Comparison of ENCODE assay signal across 1 cellular context in the genomic region with DNA sequence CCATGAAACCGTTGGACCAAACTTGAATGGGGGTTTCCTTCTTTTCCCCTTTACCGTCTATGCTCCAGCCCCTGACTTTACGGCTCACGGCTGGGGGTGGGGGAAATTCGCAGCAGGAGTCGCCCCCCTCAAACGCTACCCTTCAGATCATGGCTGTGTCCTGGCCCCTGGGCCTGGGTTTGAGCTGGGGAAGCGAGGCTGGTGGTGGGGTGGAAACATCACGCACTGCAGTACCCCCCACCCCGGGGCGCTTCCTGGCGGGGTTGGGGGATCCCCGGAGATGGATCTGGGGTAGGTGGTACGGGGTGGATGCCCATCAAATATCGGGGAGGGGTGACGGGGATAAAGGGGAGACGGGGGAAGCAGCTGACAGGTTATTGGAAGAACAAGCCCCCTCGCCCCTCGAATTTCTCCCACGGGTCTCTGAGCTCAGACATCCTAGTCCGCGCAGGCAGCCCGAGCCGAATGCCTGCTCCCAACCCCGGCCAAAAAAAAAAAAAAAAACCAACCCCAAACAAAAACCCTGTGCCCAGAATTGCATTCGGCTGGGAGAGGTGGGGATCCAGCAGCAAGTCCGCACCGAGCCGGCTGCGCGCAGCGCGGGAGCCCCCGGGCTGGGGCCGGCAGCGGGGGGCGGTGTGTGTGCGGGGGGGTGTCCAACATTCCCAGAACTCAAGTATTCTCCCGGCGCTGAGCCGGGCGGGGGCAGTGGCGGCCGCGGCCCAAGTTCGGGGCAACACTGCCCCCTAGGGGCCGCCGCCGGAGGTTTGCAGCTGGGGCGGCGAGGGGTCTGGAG.
TF ChIP-seq lines count a peak whose summit lies in the region.

No MANE protein-coding gene starts in this region.

TF ChIP-seq in K562, 482 proteins besides CTCF, POLR2A, EP300 and RAD21 (continued from another document and continues in another):
- TF ChIP-seq, protein P1, sequence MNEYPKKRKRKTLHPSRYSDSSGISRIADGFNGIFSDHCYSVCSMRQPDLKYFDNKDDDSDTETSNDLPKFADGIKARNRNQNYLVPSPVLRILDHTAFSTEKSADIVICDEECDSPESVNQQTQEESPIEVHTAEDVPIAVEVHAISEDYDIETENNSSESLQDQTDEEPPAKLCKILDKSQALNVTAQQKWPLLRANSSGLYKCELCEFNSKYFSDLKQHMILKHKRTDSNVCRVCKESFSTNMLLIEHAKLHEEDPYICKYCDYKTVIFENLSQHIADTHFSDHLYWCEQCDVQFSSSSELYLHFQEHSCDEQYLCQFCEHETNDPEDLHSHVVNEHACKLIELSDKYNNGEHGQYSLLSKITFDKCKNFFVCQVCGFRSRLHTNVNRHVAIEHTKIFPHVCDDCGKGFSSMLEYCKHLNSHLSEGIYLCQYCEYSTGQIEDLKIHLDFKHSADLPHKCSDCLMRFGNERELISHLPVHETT (CRISPR knock-in tag; conservative IDR thresholded peaks at IDR 0.05 in 1 of 2, IDR thresholded peaks at IDR 0.05 in 1 of 2): no peak
- TF ChIP-seq CBX8 (IDR thresholded peaks at IDR 0.05; ENCODE audit: borderline replicate concordance, extremely low read depth, low read depth, low read length, poor library complexity, severe bottlenecking) (no peak), MAFF (IDR thresholded peaks at IDR 0.05; ENCODE audit: low read length) (no peak), MYC (IDR thresholded peaks at IDR 0.05; ENCODE audit: low read depth, low read length) (peak; percentile 66), MYC (CRISPR knock-in tag; IDR thresholded peaks at IDR 0.05; ENCODE audit: borderline replicate concordance, low read depth) (peak; percentile 63; the same call in 1 of the 2 replicates), ATF3 (IDR thresholded peaks at IDR 0.05) (no peak), ATF3 (CRISPR knock-in tag; conservative IDR thresholded peaks at IDR 0.05) (no peak), DMBX1 (CRISPR knock-in tag; IDR thresholded peaks at IDR 0.05; ENCODE audit: borderline replicate concordance) (peak; percentile 51; the same call in 1 of the 2 replicates), TEAD1 (CRISPR knock-in tag; IDR thresholded peaks at IDR 0.05) (peak in 1 of 2 experiments; percentile 47; a peak in 1 of 4 replicates), CBX3 (IDR thresholded peaks at IDR 0.05; ENCODE audit: borderline replicate concordance in 1 of 2, low read length in 2 of 2) (no peak), BRF1 (IDR thresholded peaks at IDR 0.05; ENCODE audit: borderline replicate concordance, extremely low read depth, insufficient read length) (no peak), HNRNPH1 (optimal IDR thresholded peaks at IDR 0.05; ENCODE audit: low read depth, low read length) (no peak), IRF2 (CRISPR knock-in tag; IDR thresholded peaks at IDR 0.05) (no peak), EP400 (IDR thresholded peaks at IDR 0.05) (peak; percentile 42; the same call in 1 of the 2 replicates), ZKSCAN3 (CRISPR knock-in tag; IDR thresholded peaks at IDR 0.05) (no peak), CBX5 (IDR thresholded peaks at IDR 0.05; ENCODE audit: borderline replicate concordance, low read depth) (no peak), PBX2 (CRISPR knock-in tag; IDR thresholded peaks at IDR 0.05; ENCODE audit: low read depth) (no peak), PBX2 (tag; conservative IDR thresholded peaks at IDR 0.05; ENCODE audit: low read depth) (no peak), ZNF583 (CRISPR knock-in tag; IDR thresholded peaks at IDR 0.05) (no peak), ZFPM2 (CRISPR knock-in tag; IDR thresholded peaks at IDR 0.05) (no peak), HDGF (IDR thresholded peaks at IDR 0.05) (no peak), GTF2A2 (tag; IDR thresholded peaks at IDR 0.05) (no peak), KAT8 (IDR thresholded peaks at IDR 0.05; ENCODE audit: low read depth) (no peak), ILF3 (IDR thresholded peaks at IDR 0.05; ENCODE audit: borderline replicate concordance) (no peak), ZNF384 (IDR thresholded peaks at IDR 0.05; ENCODE audit: low read depth, low read length) (peak; percentile 96), ZKSCAN8 (CRISPR knock-in tag; IDR thresholded peaks at IDR 0.05) (no peak), LEF1 (IDR thresholded peaks at IDR 0.05) (no peak), ZBTB17 (CRISPR knock-in tag; IDR thresholded peaks at IDR 0.05) (no peak), SP1 (CRISPR knock-in tag; IDR thresholded peaks at IDR 0.05) (no peak; the same call in 1 of the 2 replicates), PML (IDR thresholded peaks at IDR 0.05; ENCODE audit: low read length) (no peak; the same call in 1 of the 2 replicates), RNF2 (IDR thresholded peaks at IDR 0.05) (no peak), SIRT6 (IDR thresholded peaks at IDR 0.05; ENCODE audit: low read depth, low read length) (no peak), RBM22 (IDR thresholded peaks at IDR 0.05; ENCODE audit: low read depth, low read length, poor library complexity, severe bottlenecking) (peak; percentile 45), PRPF4 (IDR thresholded peaks at IDR 0.05; ENCODE audit: insufficient read depth, low read depth, low read length, poor library complexity, severe bottlenecking) (no peak), POLR2AphosphoS2 (IDR thresholded peaks at IDR 0.05; ENCODE audit: low read length) (no peak), ZNF239 (CRISPR knock-in tag; IDR thresholded peaks at IDR 0.05) (no peak), ZNF24 (IDR thresholded peaks at IDR 0.05) (peak; percentile 54; the same call in 1 of the 2 replicates), FOXJ2 (tag; IDR thresholded peaks at IDR 0.05) (no peak), ZNF408 (CRISPR knock-in tag; IDR thresholded peaks at IDR 0.05; ENCODE audit: low read depth) (no peak), MIER1 (IDR thresholded peaks at IDR 0.05; ENCODE audit: low read depth) (no peak), ATF7 (IDR thresholded peaks at IDR 0.05) (peak; percentile 51; the same call in 1 of the 2 replicates), ZSCAN32 (CRISPR knock-in tag; IDR thresholded peaks at IDR 0.05) (no peak)
- TF ChIP-seq, protein P2, sequence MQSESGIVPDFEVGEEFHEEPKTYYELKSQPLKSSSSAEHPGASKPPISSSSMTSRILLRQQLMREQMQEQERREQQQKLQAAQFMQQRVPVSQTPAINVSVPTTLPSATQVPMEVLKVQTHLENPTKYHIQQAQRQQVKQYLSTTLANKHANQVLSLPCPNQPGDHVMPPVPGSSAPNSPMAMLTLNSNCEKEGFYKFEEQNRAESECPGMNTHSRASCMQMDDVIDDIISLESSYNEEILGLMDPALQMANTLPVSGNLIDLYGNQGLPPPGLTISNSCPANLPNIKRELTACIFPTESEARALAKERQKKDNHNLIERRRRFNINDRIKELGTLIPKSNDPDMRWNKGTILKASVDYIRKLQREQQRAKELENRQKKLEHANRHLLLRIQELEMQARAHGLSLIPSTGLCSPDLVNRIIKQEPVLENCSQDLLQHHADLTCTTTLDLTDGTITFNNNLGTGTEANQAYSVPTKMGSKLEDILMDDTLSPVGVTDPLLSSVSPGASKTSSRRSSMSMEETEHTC (IDR thresholded peaks at IDR 0.05): no peak
- TF ChIP-seq, protein P3, sequence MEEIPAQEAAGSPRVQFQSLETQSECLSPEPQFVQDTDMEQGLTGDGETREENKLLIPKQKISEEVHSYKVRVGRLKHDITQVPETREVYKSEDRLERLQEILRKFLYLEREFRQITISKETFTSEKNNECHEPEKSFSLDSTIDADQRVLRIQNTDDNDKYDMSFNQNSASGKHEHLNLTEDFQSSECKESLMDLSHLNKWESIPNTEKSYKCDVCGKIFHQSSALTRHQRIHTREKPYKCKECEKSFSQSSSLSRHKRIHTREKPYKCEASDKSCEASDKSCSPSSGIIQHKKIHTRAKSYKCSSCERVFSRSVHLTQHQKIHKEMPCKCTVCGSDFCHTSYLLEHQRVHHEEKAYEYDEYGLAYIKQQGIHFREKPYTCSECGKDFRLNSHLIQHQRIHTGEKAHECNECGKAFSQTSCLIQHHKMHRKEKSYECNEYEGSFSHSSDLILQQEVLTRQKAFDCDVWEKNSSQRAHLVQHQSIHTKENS (CRISPR knock-in tag; IDR thresholded peaks at IDR 0.05): no peak
- TF ChIP-seq, protein P4, sequence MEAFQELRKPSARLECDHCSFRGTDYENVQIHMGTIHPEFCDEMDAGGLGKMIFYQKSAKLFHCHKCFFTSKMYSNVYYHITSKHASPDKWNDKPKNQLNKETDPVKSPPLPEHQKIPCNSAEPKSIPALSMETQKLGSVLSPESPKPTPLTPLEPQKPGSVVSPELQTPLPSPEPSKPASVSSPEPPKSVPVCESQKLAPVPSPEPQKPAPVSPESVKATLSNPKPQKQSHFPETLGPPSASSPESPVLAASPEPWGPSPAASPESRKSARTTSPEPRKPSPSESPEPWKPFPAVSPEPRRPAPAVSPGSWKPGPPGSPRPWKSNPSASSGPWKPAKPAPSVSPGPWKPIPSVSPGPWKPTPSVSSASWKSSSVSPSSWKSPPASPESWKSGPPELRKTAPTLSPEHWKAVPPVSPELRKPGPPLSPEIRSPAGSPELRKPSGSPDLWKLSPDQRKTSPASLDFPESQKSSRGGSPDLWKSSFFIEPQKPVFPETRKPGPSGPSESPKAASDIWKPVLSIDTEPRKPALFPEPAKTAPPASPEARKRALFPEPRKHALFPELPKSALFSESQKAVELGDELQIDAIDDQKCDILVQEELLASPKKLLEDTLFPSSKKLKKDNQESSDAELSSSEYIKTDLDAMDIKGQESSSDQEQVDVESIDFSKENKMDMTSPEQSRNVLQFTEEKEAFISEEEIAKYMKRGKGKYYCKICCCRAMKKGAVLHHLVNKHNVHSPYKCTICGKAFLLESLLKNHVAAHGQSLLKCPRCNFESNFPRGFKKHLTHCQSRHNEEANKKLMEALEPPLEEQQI (IDR thresholded peaks at IDR 0.05): no peak
- TF ChIP-seq, protein P5, sequence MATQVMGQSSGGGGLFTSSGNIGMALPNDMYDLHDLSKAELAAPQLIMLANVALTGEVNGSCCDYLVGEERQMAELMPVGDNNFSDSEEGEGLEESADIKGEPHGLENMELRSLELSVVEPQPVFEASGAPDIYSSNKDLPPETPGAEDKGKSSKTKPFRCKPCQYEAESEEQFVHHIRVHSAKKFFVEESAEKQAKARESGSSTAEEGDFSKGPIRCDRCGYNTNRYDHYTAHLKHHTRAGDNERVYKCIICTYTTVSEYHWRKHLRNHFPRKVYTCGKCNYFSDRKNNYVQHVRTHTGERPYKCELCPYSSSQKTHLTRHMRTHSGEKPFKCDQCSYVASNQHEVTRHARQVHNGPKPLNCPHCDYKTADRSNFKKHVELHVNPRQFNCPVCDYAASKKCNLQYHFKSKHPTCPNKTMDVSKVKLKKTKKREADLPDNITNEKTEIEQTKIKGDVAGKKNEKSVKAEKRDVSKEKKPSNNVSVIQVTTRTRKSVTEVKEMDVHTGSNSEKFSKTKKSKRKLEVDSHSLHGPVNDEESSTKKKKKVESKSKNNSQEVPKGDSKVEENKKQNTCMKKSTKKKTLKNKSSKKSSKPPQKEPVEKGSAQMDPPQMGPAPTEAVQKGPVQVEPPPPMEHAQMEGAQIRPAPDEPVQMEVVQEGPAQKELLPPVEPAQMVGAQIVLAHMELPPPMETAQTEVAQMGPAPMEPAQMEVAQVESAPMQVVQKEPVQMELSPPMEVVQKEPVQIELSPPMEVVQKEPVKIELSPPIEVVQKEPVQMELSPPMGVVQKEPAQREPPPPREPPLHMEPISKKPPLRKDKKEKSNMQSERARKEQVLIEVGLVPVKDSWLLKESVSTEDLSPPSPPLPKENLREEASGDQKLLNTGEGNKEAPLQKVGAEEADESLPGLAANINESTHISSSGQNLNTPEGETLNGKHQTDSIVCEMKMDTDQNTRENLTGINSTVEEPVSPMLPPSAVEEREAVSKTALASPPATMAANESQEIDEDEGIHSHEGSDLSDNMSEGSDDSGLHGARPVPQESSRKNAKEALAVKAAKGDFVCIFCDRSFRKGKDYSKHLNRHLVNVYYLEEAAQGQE (CRISPR knock-in tag; IDR thresholded peaks at IDR 0.05; ENCODE audit: low read depth): 0 out of 2 replicates have a peak, but pooled peaks have one; percentile 32
- TF ChIP-seq, protein P6, sequence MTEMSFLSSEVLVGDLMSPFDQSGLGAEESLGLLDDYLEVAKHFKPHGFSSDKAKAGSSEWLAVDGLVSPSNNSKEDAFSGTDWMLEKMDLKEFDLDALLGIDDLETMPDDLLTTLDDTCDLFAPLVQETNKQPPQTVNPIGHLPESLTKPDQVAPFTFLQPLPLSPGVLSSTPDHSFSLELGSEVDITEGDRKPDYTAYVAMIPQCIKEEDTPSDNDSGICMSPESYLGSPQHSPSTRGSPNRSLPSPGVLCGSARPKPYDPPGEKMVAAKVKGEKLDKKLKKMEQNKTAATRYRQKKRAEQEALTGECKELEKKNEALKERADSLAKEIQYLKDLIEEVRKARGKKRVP (CRISPR knock-in tag; IDR thresholded peaks at IDR 0.05): no peak
- TF ChIP-seq, protein P7, sequence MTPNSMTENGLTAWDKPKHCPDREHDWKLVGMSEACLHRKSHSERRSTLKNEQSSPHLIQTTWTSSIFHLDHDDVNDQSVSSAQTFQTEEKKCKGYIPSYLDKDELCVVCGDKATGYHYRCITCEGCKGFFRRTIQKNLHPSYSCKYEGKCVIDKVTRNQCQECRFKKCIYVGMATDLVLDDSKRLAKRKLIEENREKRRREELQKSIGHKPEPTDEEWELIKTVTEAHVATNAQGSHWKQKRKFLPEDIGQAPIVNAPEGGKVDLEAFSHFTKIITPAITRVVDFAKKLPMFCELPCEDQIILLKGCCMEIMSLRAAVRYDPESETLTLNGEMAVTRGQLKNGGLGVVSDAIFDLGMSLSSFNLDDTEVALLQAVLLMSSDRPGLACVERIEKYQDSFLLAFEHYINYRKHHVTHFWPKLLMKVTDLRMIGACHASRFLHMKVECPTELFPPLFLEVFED (CRISPR knock-in tag; conservative IDR thresholded peaks at IDR 0.05): no peak
